Comparison of ENCODE assay signal across 28 cellular contexts in genomic region chrX:147646949-147647717, GRCh38.
"Had no signal": no experiment of that assay in that cellular context is flagged by ENCODE, and none has a peak within 500 bp of the region (broad histone marks: within the 10 kb centered on the region; RNA-seq: fewer than 3 reads in every experiment).

No MANE protein-coding gene starts in this region.

- H2AFZ ChIP-seq: hepatocyte, neural progenitor cell had no signal

- H3K9me3 ChIP-seq: adrenal gland, ascending aorta, gastrocnemius medialis, left ventricle myocardium inferior, right atrium auricular region, tibial nerve had no signal

- H3K79me2 ChIP-seq: hepatocyte had no signal

- H3K4me2 ChIP-seq: hepatocyte, neural progenitor cell had no signal

- H3K36me3 ChIP-seq: adrenal gland, ascending aorta, brain microvascular endothelial cell, gastrocnemius medialis, left ventricle myocardium inferior, neural progenitor cell, right atrium auricular region, tibial nerve had no signal

- DNase-seq: activated CD4-positive, alpha-beta T cell treated with anti-CD3 and anti-CD28 coated beads for 4 hours; activated CD4-positive, alpha-beta T cell treated with anti-CD3 and anti-CD28 coated beads, Interleukin-2, amount 50 U/mL, for 4 hours; activated effector memory CD4-positive, alpha-beta T cell treated with Interleukin-2 at 50 U/mL for 16 hours; activated naive CD4-positive, alpha-beta T cell treated with anti-CD3 and anti-CD28 coated beads for 36 hours; activated naive CD8-positive, alpha-beta T cell treated with anti-CD3 and anti-CD28 coated beads for 36 hours; activated T-cell treated with anti-CD3 and anti-CD28 coated beads for 4 hours; adrenal gland; brain microvascular endothelial cell; dorsolateral prefrontal cortex; effector memory CD8-positive, alpha-beta T cell; erythroblast; gastrocnemius medialis; glutamatergic neuron; islet precursor cell; left ventricle myocardium inferior; mesendoderm; natural killer cell; occipital lobe; stimulated activated CD4-positive, alpha-beta T cell treated with anti-CD3 and anti-CD28 coated beads, Interleukin-15, amount 100 ng/mL, for 24 hours; stimulated activated naive CD4-positive, alpha-beta T cell had no signal

- H3K27me3 ChIP-seq: adrenal gland, ascending aorta, brain microvascular endothelial cell, gastrocnemius medialis, hepatocyte, neural progenitor cell, right atrium auricular region, tibial nerve had no signal

- H3K4me1 ChIP-seq: adrenal gland, ascending aorta, gastrocnemius medialis, left ventricle myocardium inferior, neural progenitor cell, right atrium auricular region, tibial nerve had no signal

- H3K4me3 ChIP-seq: adrenal gland, ascending aorta, coronary artery, dorsolateral prefrontal cortex, gastrocnemius medialis, hepatocyte, left ventricle myocardium inferior, lung, neural progenitor cell, right atrium auricular region, tibial nerve had no signal

- ATAC-seq: effector memory CD8-positive, alpha-beta T cell; gastrocnemius medialis; natural killer cell had no signal

- H3K27ac ChIP-seq: adrenal gland, ascending aorta, brain microvascular endothelial cell, coronary artery, dorsolateral prefrontal cortex, gastrocnemius medialis, hepatocyte, left ventricle myocardium inferior, neural progenitor cell, right atrium auricular region, tibial nerve, VCaP had no signal

- H3K9ac ChIP-seq: neural progenitor cell had no signal
